3 cellular contexts compared by ENCODE assay signal in genomic region chr17:54009502-54009901, GRCh38.
"Had no signal": no experiment of that assay in that cellular context is flagged by ENCODE, and none has a peak within 500 bp of the region (broad histone marks: within the 10 kb centered on the region; RNA-seq: fewer than 3 reads in every experiment).

No MANE protein-coding gene starts in this region.

- DNase-seq: GDM1, GF-D8 had no signal

- ATAC-seq: GM12878 had no signal
